Comparison of ENCODE assay signal across 1 cellular context in the genomic region with DNA sequence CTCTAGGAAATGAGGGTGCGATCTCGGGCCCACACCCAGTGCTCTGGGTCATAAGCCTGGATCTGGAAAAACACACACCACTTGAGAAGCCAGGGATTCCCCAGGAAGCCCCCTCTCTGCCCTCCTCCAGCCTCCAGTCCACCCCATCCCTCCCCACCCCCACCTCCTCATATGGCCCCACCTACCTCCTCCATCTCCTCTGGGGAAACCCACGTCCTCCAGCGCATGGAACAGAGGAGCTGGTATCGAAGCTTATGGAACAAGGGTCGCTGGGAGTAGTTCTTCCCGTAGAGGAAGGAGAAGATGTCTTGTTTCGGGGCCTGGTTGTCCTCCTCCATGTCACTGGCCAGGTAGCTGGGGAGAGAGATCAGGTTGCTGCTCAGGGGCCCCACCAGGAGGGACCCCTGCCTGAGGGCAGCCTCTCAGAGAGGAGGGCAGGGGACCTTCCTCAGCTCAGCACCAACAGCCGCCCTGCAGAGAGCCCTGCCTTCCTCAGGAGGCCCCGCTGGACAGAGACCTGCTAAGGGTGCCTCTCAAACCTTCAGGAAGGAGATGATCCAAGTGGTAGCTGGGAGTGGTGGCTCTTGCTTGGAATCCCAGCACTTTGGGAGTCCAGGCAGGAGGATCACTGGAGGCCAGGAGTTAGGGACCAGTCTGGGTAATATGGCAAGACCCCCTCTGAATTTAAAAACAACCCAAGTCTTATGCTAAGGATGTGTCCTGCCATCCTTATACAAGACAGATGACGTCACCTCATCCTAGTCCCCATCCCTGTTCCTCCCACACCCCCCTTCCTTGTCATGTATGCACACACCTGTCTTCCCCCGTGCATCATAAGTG.
TF ChIP-seq lines count a peak whose summit lies in the region.

No MANE protein-coding gene starts in this region.

TF ChIP-seq in HepG2, 621 proteins besides CTCF, POLR2A, EP300 and RAD21:
- TF ChIP-seq CREB1 (IDR thresholded peaks at IDR 0.05) (peak; percentile 92), CREB1 (CRISPR knock-in tag; IDR thresholded peaks at IDR 0.05) (no peak), JUND (CRISPR knock-in tag; IDR thresholded peaks at IDR 0.05) (no peak), ATF7 (IDR thresholded peaks at IDR 0.05) (peak; percentile 98), ATF7 (CRISPR knock-in tag; IDR thresholded peaks at IDR 0.05) (no peak)
